Comparison of ENCODE assay signal across 10 cellular contexts in the genomic region with DNA sequence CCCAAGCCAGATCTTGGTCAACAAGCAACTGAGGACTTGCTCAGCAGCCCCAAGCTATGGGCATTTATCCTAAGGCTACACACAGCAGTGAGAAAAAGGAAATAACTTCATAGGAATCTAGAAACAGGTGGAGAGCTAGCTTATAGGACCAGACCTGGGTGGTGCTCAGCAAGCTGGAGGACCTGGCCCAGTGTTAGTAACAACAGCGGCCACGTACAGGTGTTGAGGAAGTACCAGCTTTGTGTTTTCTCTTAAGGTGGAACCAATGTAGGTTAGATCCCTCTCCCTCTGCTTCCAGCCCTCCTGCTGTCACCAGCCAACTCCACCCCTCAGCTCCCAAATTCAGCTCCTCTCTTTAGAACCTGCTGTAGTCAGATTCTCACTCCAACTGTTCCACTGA. TPM values are rescaled to one million over a fixed set of nuclear protein-coding genes. Genes with fewer than 3 reads are reported as not detected.
DNase-seq lines count a peak whose midpoint lies in the region; ATAC-seq and TF ChIP-seq lines count a peak whose summit lies in the region.
"Had no signal": no experiment of that assay in that cellular context is flagged by ENCODE, and none has a peak within 500 bp of the region (broad histone marks: within the 10 kb centered on the region; RNA-seq: fewer than 3 reads in every experiment).

No MANE protein-coding gene starts in this region.

- TF ChIP-seq CTCF in psoas muscle (IDR thresholded peaks at IDR 0.05), result no peak

- no peaks in the 10 kb centered on the region for H3K27me3 ChIP-seq in psoas muscle (ENCODE audit: insufficient read depth in 3 of 3, low read length in 2 of 3)

- DNase-seq in activated CD4-positive, alpha-beta T cell treated with anti-CD3 and anti-CD28 coated beads, Interleukin-2, amount 10 ng/mL, durations not matched to agents 7 days and 5 days, result no peak
- DNase-seq in activated CD4-positive, alpha-beta T cell treated with anti-CD3 and anti-CD28 coated beads for 4 hours, result no peak
- DNase-seq in G401 (ENCODE audit: low spot score), result peak; percentile 33
- DNase-seq in psoas muscle, result no peak
- no peak for DNase-seq in hypothalamus (lab: John Stamatoyannopoulos, UW)
- no peak for DNase-seq in DMS114 treated with DMSO at 0.1 percent for 48 hours (lab: John Stamatoyannopoulos, UW; ENCODE audit: unreplicated experiment)
- no peak for DNase-seq in KBM-7
- DNase-seq: activated CD4-positive, alpha-beta T cell treated with anti-CD3 and anti-CD28 coated beads, Interleukin-2, amount 50 U/mL, for 1 hour; NCI-H510A had no signal

- peaks cover 64% of the 10 kb centered on the region for H3K4me1 Mint-ChIP-seq in activated CD4-positive, alpha-beta T cell treated with anti-CD3 and anti-CD28 coated beads, Interleukin-2, amount 10 ng/mL, durations not matched to agents 7 days and 5 days

- no peaks in the 10 kb centered on the region for H3K9me3 ChIP-seq in psoas muscle

- intact Hi-C loops in psoas muscle (cut with DNase I), result no loop called here

- ATAC-seq in esophagus mucosa (peak; percentile 35), psoas muscle (no peak)

- WGBS in psoas muscle, 3 donors, result 87 to 93% (median 90%) methylated on average over 2 of the region's 2 CpGs

- H3K27ac Mint-ChIP-seq in activated CD4-positive, alpha-beta T cell treated with anti-CD3 and anti-CD28 coated beads, Interleukin-2, amount 10 ng/mL, durations not matched to agents 7 days and 5 days, result peak overlapping the region; percentile 75

- H3K4me3 ChIP-seq in psoas muscle, result no peak overlapping the region

- CTCF ChIA-PET in activated CD4-positive, alpha-beta T cell treated with anti-CD3 and anti-CD28 coated beads, Interleukin-2, amount 10 ng/mL, durations not matched to agents 7 days and 5 days (lab: Charles Lee), result interaction anchor here (0.6 to 9.3 kb wide), 11 partner anchors 9 to 308 kb away, joined by 3 to 64 read pairs (median 3); no protein-coding TSS in a partner anchor

- H3K4me1 ChIP-seq in psoas muscle, result peaks cover 36% of the 10 kb centered on the region

- POLR2A ChIA-PET in activated CD4-positive, alpha-beta T cell treated with anti-CD3 and anti-CD28 coated beads, Interleukin-2, amount 10 ng/mL, durations not matched to agents 7 days and 5 days (lab: Charles Lee), result interaction anchor here (1.2 kb wide), 1 partner anchor 11 kb away, joined by 5 read pairs; no protein-coding TSS in a partner anchor

- no peaks in the 10 kb centered on the region for H3K27me3 Mint-ChIP-seq in activated CD4-positive, alpha-beta T cell treated with anti-CD3 and anti-CD28 coated beads, Interleukin-2, amount 10 ng/mL, durations not matched to agents 7 days and 5 days

- peaks cover 75% of the 10 kb centered on the region for H3K36me3 Mint-ChIP-seq in activated CD4-positive, alpha-beta T cell treated with anti-CD3 and anti-CD28 coated beads, Interleukin-2, amount 10 ng/mL, durations not matched to agents 7 days and 5 days (ENCODE audit: low read depth)

- in situ Hi-C loops in G401 (cut with HindIII; ENCODE audit: low sequenced_read_pairs) (no loop called here), KBM-7 (cut with MboI; ENCODE audit: low pct_unique_long_range_greater_than_20kb, low sequenced_read_pairs) (no loop called here)

- H3K9me3 Mint-ChIP-seq in activated CD4-positive, alpha-beta T cell treated with anti-CD3 and anti-CD28 coated beads, Interleukin-2, amount 10 ng/mL, durations not matched to agents 7 days and 5 days, result no peaks in the 10 kb centered on the region

- no peaks in the 10 kb centered on the region for H3K36me3 ChIP-seq in psoas muscle (ENCODE audit: insufficient read depth in 1 of 2, low read depth in 1 of 2)

- no peak overlapping the region for H3K4me3 Mint-ChIP-seq in activated CD4-positive, alpha-beta T cell treated with anti-CD3 and anti-CD28 coated beads, Interleukin-2, amount 10 ng/mL, durations not matched to agents 7 days and 5 days

- peak overlapping the region; percentile 44 for H3K27ac ChIP-seq in psoas muscle

RNA-seq across cellular contexts. Expression of gene IRF1, which starts 43.4 kb away (rescaled TPM):
- total RNA-seq in activated CD4-positive, alpha-beta T cell treated with anti-CD3 and anti-CD28 coated beads, Interleukin-2, amount 10 ng/mL, durations not matched to agents 7 days and 5 days, result 100 to 1,000 TPM; 289 to 302 TPM
- total RNA-seq in G401 (2014; rRNA removed; shearing (Covaris generic)), result 9.2 and 13.4 TPM in 2 replicates
- 9.1 TPM for total RNA-seq in esophagus mucosa
- total RNA-seq in psoas muscle, result 10 to 100 TPM in 3 of 4 donors, 1 to 10 TPM in 1; 5.5 to 18.8 (median 13.7) TPM
- polyA plus RNA-seq in psoas muscle, result 10 to 100 TPM in 1 of 3 donors, 1 to 10 TPM in 2; 4.7 to 11.8 (median 4.9) TPM

Comparison
In these comparisons a context has a peak if more than half of its experiments do, and no peak if none do; other contexts are left out.
1. RNA of gene IRF1, which starts 43.4 kb away (total RNA-seq): 289 to 302 TPM in activated CD4-positive, alpha-beta T cell treated with anti-CD3 and anti-CD28 coated beads, Interleukin-2, amount 10 ng/mL, durations not matched to agents 7 days and 5 days; 5.5 to 18.8 TPM in psoas muscle, 9.2 to 13.4 TPM in G401 and 9.1 TPM in esophagus mucosa (single experiment); every median in the first group is over 10 times any median in the second.